ENCODE assay signal across 8 cellular contexts in the genomic region with DNA sequence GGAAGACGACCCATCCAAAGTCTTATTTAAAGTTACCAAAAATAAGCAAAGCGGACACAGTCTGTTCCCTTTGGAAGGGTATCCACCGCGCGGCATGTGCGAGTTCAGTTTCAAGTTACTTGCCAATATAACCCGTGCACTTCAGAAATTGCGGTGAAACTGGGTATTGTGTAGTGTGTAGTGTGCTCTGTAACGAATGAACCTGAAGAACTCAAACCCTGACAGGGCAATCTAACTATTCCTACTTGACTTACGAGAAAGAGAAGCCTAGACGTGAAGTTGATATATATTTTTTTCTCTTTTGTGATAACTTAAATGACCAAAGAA. TPM values are rescaled to one million over a fixed set of nuclear protein-coding genes. Genes with fewer than 3 reads are reported as not detected.
DNase-seq lines count a peak whose midpoint lies in the region; ATAC-seq and TF ChIP-seq lines count a peak whose summit lies in the region.

No MANE protein-coding gene starts in this region.

- no peak overlapping the region for H2BK12ac ChIP-seq in H9 (ENCODE audit: insufficient read length, low read depth, low read length)

- TF ChIP-seq EP300 in esophagus muscularis mucosa (IDR thresholded peaks at IDR 0.05) (no peak), sigmoid colon (IDR thresholded peaks at IDR 0.05) (no peak)

- TF ChIP-seq POLR2A in esophagus muscularis mucosa (IDR thresholded peaks at IDR 0.05; ENCODE audit: low read depth), result no peak
- TF ChIP-seq POLR2A in sigmoid colon (IDR thresholded peaks at IDR 0.05), result no peak

- TF ChIP-seq CTCF in H9 (conservative IDR thresholded peaks at IDR 0.05), result peak; percentile 10; the same call in 1 of the 3 replicates
- peak; percentile 60 for TF ChIP-seq CTCF in SU-DHL-6 (IDR thresholded peaks at IDR 0.05; ENCODE audit: insufficient read depth, low read length, poor library complexity, severe bottlenecking)
- no peak for TF ChIP-seq CTCF in esophagus muscularis mucosa (IDR thresholded peaks at IDR 0.05)
- peak in 1 of 4 experiments; percentile 1 for TF ChIP-seq CTCF in sigmoid colon (IDR thresholded peaks at IDR 0.05)

- H2BK120ac ChIP-seq in H9 (ENCODE audit: low read depth, low read length, poor library complexity, severe bottlenecking), result no peak overlapping the region

- DNase-seq in H9, result no peak
- DNase-seq in esophagus muscularis mucosa (ENCODE audit: extremely low spot score), result no peak
- DNase-seq in sigmoid colon, result no peak
- DNase-seq in NCI-H1048 (lab: John Stamatoyannopoulos, UW), result no peak
- no peak for DNase-seq in activated effector memory CD4-positive, alpha-beta T cell treated with anti-CD3 and anti-CD28 coated beads, Interleukin-2, amount 50 U/mL, for 16 hours

- no peak overlapping the region for H2AK5ac ChIP-seq in H9 (ENCODE audit: insufficient read length, low read length)

- no peak overlapping the region for H3T11ph ChIP-seq in H9 (ENCODE audit: low read length)

- peak overlapping the region; percentile 94 to 97 for H3K4me3 Mint-ChIP-seq in H9

- no peak overlapping the region for H3K14ac ChIP-seq in H9 (ENCODE audit: insufficient read depth, low read length)

- no peaks in the 10 kb centered on the region for H3F3A ChIP-seq in SU-DHL-6 (ENCODE audit: insufficient read depth)

- H3K79me1 ChIP-seq in H9 (ENCODE audit: insufficient read depth, low read depth, low read length, poor library complexity, severe bottlenecking), result peaks cover 3% of the 10 kb centered on the region

- H3K9me3 Mint-ChIP-seq in H9, result peaks cover 3 to 8% of the 10 kb centered on the region in 2 experiments; a peak in 2 of 5 replicates

- H3K4ac ChIP-seq in H9 (ENCODE audit: low read depth, low read length), result no peak overlapping the region

- peaks cover 11 to 15% (median 12%) of the 10 kb centered on the region in 3 experiments; a peak in 5 of 7 replicates for H3K36me3 Mint-ChIP-seq in H9 (ENCODE audit: insufficient read depth in 1 of 3, low read depth in 3 of 3)

- WGBS in H9 (ENCODE audit: extremely low coverage, insufficient read length, low lambda C conversion rate), result no CpG with 5 or more reads among the region's 11 CpGs
- WGBS in esophagus muscularis mucosa, result 8% methylated on average over 11 of the region's 11 CpGs
- WGBS in sigmoid colon, 2 donors, result 1 to 2% methylated on average over 11 of the region's 11 CpGs

- no peaks in the 10 kb centered on the region; the same call in 1 of the 2 replicates for H3K27me3 Mint-ChIP-seq in H9 (ENCODE audit: low read depth)

- peaks cover 8% of the 10 kb centered on the region for H3K23me2 ChIP-seq in H9 (ENCODE audit: insufficient read length, low read depth, low read length, poor library complexity, severe bottlenecking)

- H3K36me3 ChIP-seq in SU-DHL-6 (ENCODE audit: low read length) (no peaks in the 10 kb centered on the region), esophagus muscularis mucosa (no peaks in the 10 kb centered on the region), sigmoid colon (no peaks in the 10 kb centered on the region)

- H3K23ac ChIP-seq in H9 (ENCODE audit: insufficient read length, low read depth, low read length), result no peak overlapping the region

- H4K5ac ChIP-seq in H9 (ENCODE audit: insufficient read length, low read depth, low read length), result no peak overlapping the region

- H4K8ac ChIP-seq in H9 (replicated peaks; ENCODE audit: insufficient read length, low read depth, low read length), result no peak overlapping the region

- H3K27ac Mint-ChIP-seq in H9, result peak overlapping the region; percentile 11 to 90 (median 89); a peak in 5 of 7 replicates

- H3K27me3 ChIP-seq in H9 (ENCODE audit: insufficient read depth, low read length), result no peaks in the 10 kb centered on the region
- no peaks in the 10 kb centered on the region for H3K27me3 ChIP-seq in SU-DHL-6 (ENCODE audit: low read length)
- no peaks in the 10 kb centered on the region for H3K27me3 ChIP-seq in esophagus muscularis mucosa
- H3K27me3 ChIP-seq in sigmoid colon, result no peaks in the 10 kb centered on the region

- H3K4me1 ChIP-seq in H9 (ENCODE audit: insufficient read depth, low read length) (peaks cover 6% of the 10 kb centered on the region; the same call in 1 of the 2 replicates), esophagus muscularis mucosa (peaks cover 37 to 52% (median 48%) of the 10 kb centered on the region in 4 donors), sigmoid colon (peaks cover 0 to 50% (median 43%) of the 10 kb centered on the region in 4 donors)

- H2AFZ ChIP-seq in H9 (ENCODE audit: low read length), result no peak overlapping the region
- peak overlapping the region; percentile 87 for H2AFZ ChIP-seq in SU-DHL-6 (ENCODE audit: low read depth, low read length, severe bottlenecking)

- H4K20me1 ChIP-seq in H9 (ENCODE audit: control insufficient read depth, insufficient read depth, insufficient read length) (no peaks in the 10 kb centered on the region), SU-DHL-6 (ENCODE audit: low read depth, low read length) (peaks cover 9% of the 10 kb centered on the region; the same call in 1 of the 2 replicates)

- H2BK5ac ChIP-seq in H9 (ENCODE audit: insufficient read length, low read length), result no peak overlapping the region

- H3K27ac ChIP-seq in H9 (ENCODE audit: insufficient read length, low read depth, low read length) (no peak overlapping the region), SU-DHL-6 (ENCODE audit: low read depth, low read length) (no peak overlapping the region), esophagus muscularis mucosa (replicated peaks in 1 of 4) (peak overlapping the region; percentile 94 to 98 (median 97)), sigmoid colon (peak overlapping the region; percentile 96 to 99 (median 98))

- no peak overlapping the region for H2BK15ac ChIP-seq in H9 (ENCODE audit: low read depth, low read length)

- H3K4me2 ChIP-seq in H9 (ENCODE audit: insufficient read depth, insufficient read length, low read length) (peak overlapping the region; percentile 96), SU-DHL-6 (ENCODE audit: low read depth, low read length, poor library complexity, severe bottlenecking) (peak overlapping the region; percentile 82)

- H2BK20ac ChIP-seq in H9 (ENCODE audit: low read depth, low read length, poor library complexity, severe bottlenecking), result no peak overlapping the region

- H3K79me2 ChIP-seq in H9 (ENCODE audit: insufficient read depth, low read length) (peaks cover 35% of the 10 kb centered on the region; the same call in 1 of the 2 replicates), SU-DHL-6 (ENCODE audit: insufficient read depth, low read length) (peaks cover 47% of the 10 kb centered on the region; the same call in 1 of the 2 replicates)

- intact Hi-C loops in esophagus muscularis mucosa (cut with DNase I), result loop anchor here (10.0 kb wide), 2 partner anchors 216 to 934 kb away; no protein-coding TSS in a partner anchor
- intact Hi-C loops in sigmoid colon (cut with DNase I), result loop anchor here (2.0 to 5.0 kb wide), 4 partner anchors 161 to 1048 kb away; a partner anchor contains a TSS

- ATAC-seq in HG03378 (IDR thresholded peaks at IDR 0.05; ENCODE audit: unreplicated experiment) (no peak), GM18858 (IDR thresholded peaks at IDR 0.05; ENCODE audit: unreplicated experiment) (no peak)

- no peaks in the 10 kb centered on the region for H3K9me2 ChIP-seq in SU-DHL-6 (replicated peaks; ENCODE audit: insufficient read depth, low read length)

- H3K18ac ChIP-seq in H9 (ENCODE audit: insufficient read length, low read depth, low read length), result no peak overlapping the region

- H3K4me1 Mint-ChIP-seq in H9, result peaks cover 45 to 53% of the 10 kb centered on the region in 2 experiments

- peak overlapping the region; percentile 77 for H3K9ac ChIP-seq in H9 (ENCODE audit: extremely low read depth, insufficient read length, low read length)
- H3K9ac ChIP-seq in SU-DHL-6 (ENCODE audit: low read length), result peak overlapping the region; percentile 86

- H3K9me3 ChIP-seq in H9 (ENCODE audit: control insufficient read depth, low read depth, low read length), result no peaks in the 10 kb centered on the region
- H3K9me3 ChIP-seq in SU-DHL-6 (ENCODE audit: insufficient read depth, low read length), result no peaks in the 10 kb centered on the region
- H3K9me3 ChIP-seq in esophagus muscularis mucosa, result peaks cover 0 to 8% (median 2%) of the 10 kb centered on the region in 4 donors
- no peaks in the 10 kb centered on the region for H3K9me3 ChIP-seq in sigmoid colon

- no peak overlapping the region for H4K91ac ChIP-seq in H9 (ENCODE audit: insufficient read length, low read depth, low read length)

- no peak overlapping the region for H3K56ac ChIP-seq in H9 (ENCODE audit: insufficient read length, low read depth, low read length)

- H3K4me3 ChIP-seq in SU-DHL-6 (ENCODE audit: insufficient read depth, low read length, poor library complexity, severe bottlenecking) (peak overlapping the region; percentile 84), esophagus muscularis mucosa (peak overlapping the region; percentile 85 to 95 (median 90)), sigmoid colon (peak overlapping the region; percentile 74 to 95 (median 86))

RNA-seq across cellular contexts. Expression of a gene that starts 1.5 kb away (rescaled TPM):
- total RNA-seq in H9 (2021) (78.0 and 80.3 TPM in 2 replicates), esophagus muscularis mucosa (10 to 100 TPM; 22.3 to 29.5 (median 27.4) TPM), sigmoid colon (10 to 100 TPM; 40.2 to 58.4 (median 46.1) TPM)
- polyA plus RNA-seq in sigmoid colon, result 10 to 100 TPM in 2 of 3 donors, 1 to 10 TPM in 1; 3.6 to 23.7 (median 10.6) TPM

Comparison
In these comparisons a context has a peak if more than half of its experiments do, and no peak if none do; other contexts are left out.
1. H3K27ac ChIP-seq: peak in esophagus muscularis mucosa (4 of 4) and sigmoid colon (4 of 4); none in H9 (single experiment) and SU-DHL-6 (single experiment).
2. CTCF ChIP-seq: peak in H9 (single experiment) and SU-DHL-6 (single experiment); none in esophagus muscularis mucosa (0 of 3).
3. Peak in every context shown above with its lines, with median percentiles within 50 percentile points of each other: H3K4me3 ChIP-seq.